In genomic region chr1:28115267-28115666, GRCh38 we compare ENCODE assay signal across 11 cellular contexts. TPM values are rescaled to one million over a fixed set of nuclear protein-coding genes. Genes with fewer than 3 reads are reported as not detected.
A peak's percentile ranks its signal among the peaks of the same experiment; 100 is the strongest.
DNase-seq lines count a peak whose midpoint lies in the region; ATAC-seq and TF ChIP-seq lines count a peak whose summit lies in the region.
"Had no signal": no experiment of that assay in that cellular context is flagged by ENCODE, and none has a peak within 500 bp of the region (broad histone marks: within the 10 kb centered on the region; RNA-seq: fewer than 3 reads in every experiment).

No MANE protein-coding gene starts in this region.

- ATAC-seq in CD8-positive, alpha-beta T cell, result peak; percentile 49
- ATAC-seq in activated T-helper 17 cell treated with anti-CD3 and anti-CD28 coated beads, Interleukin-2, amount 50 U/mL, for 72 hours (replicated peaks), result peak; percentile 72
- ATAC-seq in HG03280 (IDR thresholded peaks at IDR 0.05; ENCODE audit: unreplicated experiment) (no peak), HG02623 (IDR thresholded peaks at IDR 0.05; ENCODE audit: unreplicated experiment) (no peak), HG03342 (IDR thresholded peaks at IDR 0.05; ENCODE audit: unreplicated experiment) (no peak)

- no peak overlapping the region for H3K4me3 ChIP-seq in CD8-positive, alpha-beta T cell (ENCODE audit: low read depth, low read length)
- H3K4me3 ChIP-seq in neutrophil (ENCODE audit: low read depth in 1 of 2, low read length in 1 of 2), result peak overlapping the region; percentile 15 to 34

- H3K4me1 Mint-ChIP-seq in CD8-positive, alpha-beta T cell (ENCODE audit: low read depth), result peaks cover 7% of the 10 kb centered on the region
- H3K4me1 Mint-ChIP-seq in activated T-helper 17 cell treated with anti-CD3 and anti-CD28 coated beads, Interleukin-2, amount 50 U/mL, for 72 hours, result peaks cover 14% of the 10 kb centered on the region

- no peaks in the 10 kb centered on the region for H3K36me3 ChIP-seq in CD8-positive, alpha-beta T cell (ENCODE audit: insufficient read depth, low read length)
- H3K36me3 ChIP-seq in neutrophil, result no peaks in the 10 kb centered on the region

- H3K4me3 Mint-ChIP-seq in CD8-positive, alpha-beta T cell, result no peak overlapping the region
- H3K4me3 Mint-ChIP-seq in activated T-helper 17 cell treated with anti-CD3 and anti-CD28 coated beads, Interleukin-2, amount 50 U/mL, for 72 hours, result peak overlapping the region; percentile 16

- H3K27me3 ChIP-seq in CD8-positive, alpha-beta T cell (ENCODE audit: insufficient read depth, low read length), result no peaks in the 10 kb centered on the region
- H3K27me3 ChIP-seq in neutrophil, result no peaks in the 10 kb centered on the region

- H3K9me3 ChIP-seq in CD8-positive, alpha-beta T cell (ENCODE audit: low read length), result no peaks in the 10 kb centered on the region
- no peaks in the 10 kb centered on the region for H3K9me3 ChIP-seq in neutrophil

- H3K27me3 Mint-ChIP-seq in CD8-positive, alpha-beta T cell (ENCODE audit: low read depth), result no peaks in the 10 kb centered on the region
- peaks cover 3% of the 10 kb centered on the region for H3K27me3 Mint-ChIP-seq in activated T-helper 17 cell treated with anti-CD3 and anti-CD28 coated beads, Interleukin-2, amount 50 U/mL, for 72 hours

- CTCF ChIA-PET in CD8-positive, alpha-beta T cell (lab: Charles Lee), result no interaction called here

- H3K9me3 Mint-ChIP-seq in CD8-positive, alpha-beta T cell, result no peaks in the 10 kb centered on the region
- no peaks in the 10 kb centered on the region for H3K9me3 Mint-ChIP-seq in activated T-helper 17 cell treated with anti-CD3 and anti-CD28 coated beads, Interleukin-2, amount 50 U/mL, for 72 hours

- DNase-seq in CD8-positive, alpha-beta T cell, result peak in 5 of 7 experiments; percentile 4 to 44 (median 10)
- peak; percentile 95 for DNase-seq in NOMO-1 (lab: John Stamatoyannopoulos, UW; ENCODE audit: unreplicated experiment in 2 of 2)
- DNase-seq in NCI-H2196 treated with DMSO at 0.1 percent for 48 hours (lab: John Stamatoyannopoulos, UW; ENCODE audit: unreplicated experiment), result no peak
- DNase-seq: amniotic stem cell, DMS79 treated with DMSO at 0.1 percent for 48 hours, NCI-H2171 treated with DMSO at 0.1 percent for 48 hours had no signal

- H3K27ac Mint-ChIP-seq in CD8-positive, alpha-beta T cell, result no peak overlapping the region
- no peak overlapping the region for H3K27ac Mint-ChIP-seq in activated T-helper 17 cell treated with anti-CD3 and anti-CD28 coated beads, Interleukin-2, amount 50 U/mL, for 72 hours

- POLR2A ChIA-PET in CD8-positive, alpha-beta T cell (lab: Charles Lee), result interaction anchor here (0.6 kb wide), 1 partner anchor 94 kb away, joined by 3 read pairs; no protein-coding TSS in a partner anchor

- intact Hi-C loops in CD8-positive, alpha-beta T cell (cut with DNase I, micrococcal nuclease), result no loop called here

- no peaks in the 10 kb centered on the region for H3K36me3 Mint-ChIP-seq in CD8-positive, alpha-beta T cell
- no peaks in the 10 kb centered on the region for H3K36me3 Mint-ChIP-seq in activated T-helper 17 cell treated with anti-CD3 and anti-CD28 coated beads, Interleukin-2, amount 50 U/mL, for 72 hours (ENCODE audit: low read depth)

- peaks cover 5% of the 10 kb centered on the region for H3K4me1 ChIP-seq in CD8-positive, alpha-beta T cell (ENCODE audit: insufficient read depth, low read length)
- H3K4me1 ChIP-seq in neutrophil (ENCODE audit: control insufficient read depth in 1 of 2, insufficient read depth in 1 of 2, low read depth in 1 of 2, low read length in 1 of 2), result peaks cover 90 to 93% of the 10 kb centered on the region in 2 experiments

- H3K27ac ChIP-seq in CD8-positive, alpha-beta T cell (ENCODE audit: low read depth, low read length), result no peak overlapping the region
- H3K27ac ChIP-seq in neutrophil, result peak overlapping the region; percentile 97

- TF ChIP-seq CTCF in CD8-positive, alpha-beta T cell (IDR thresholded peaks at IDR 0.05), result no peak
- no peak for TF ChIP-seq CTCF in neutrophil (IDR thresholded peaks at IDR 0.05)

RNA-seq across cellular contexts. Expression of gene EYA3, which starts 26.9 kb away (rescaled TPM):
- total RNA-seq in CD8-positive, alpha-beta T cell, result 1 to 10 TPM; 4.9 to 5.2 TPM
- 10 to 100 TPM; 33.7 to 40.8 TPM for total RNA-seq in activated T-helper 17 cell treated with anti-CD3 and anti-CD28 coated beads, Interleukin-2, amount 50 U/mL, for 72 hours

Comparison
In these comparisons a context has a peak if more than half of its experiments do, and no peak if none do; other contexts are left out.
1. ATAC-seq: peak in CD8-positive, alpha-beta T cell (single experiment) and activated T-helper 17 cell treated with anti-CD3 and anti-CD28 coated beads, Interleukin-2, amount 50 U/mL, for 72 hours (single experiment); none in HG03280 (single experiment), HG02623 (single experiment) and HG03342 (single experiment).
2. RNA of gene EYA3, which starts 26.9 kb away (total RNA-seq): 33.7 to 40.8 TPM in activated T-helper 17 cell treated with anti-CD3 and anti-CD28 coated beads, Interleukin-2, amount 50 U/mL, for 72 hours; 4.9 to 5.2 TPM in CD8-positive, alpha-beta T cell; every median in the first group is over 4 times any median in the second.